ENCODE assay signal across 1 cellular context in the genomic region with DNA sequence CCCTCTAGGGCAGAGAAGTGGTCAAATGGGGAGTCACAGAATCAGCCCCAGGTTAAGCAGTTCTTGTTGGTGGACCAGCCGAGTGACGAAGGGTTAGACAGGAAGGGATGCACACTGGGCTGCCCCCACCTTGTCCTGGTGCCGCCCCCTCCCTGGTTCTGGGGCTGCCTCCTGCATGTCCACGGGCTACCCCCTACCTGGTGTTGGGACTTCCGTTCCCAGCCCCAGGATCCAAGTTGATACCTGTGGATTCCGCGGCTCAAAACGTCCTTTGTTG.
TF ChIP-seq lines count a peak whose summit lies in the region.

No MANE protein-coding gene starts in this region.

TF ChIP-seq in SK-N-SH, 30 proteins besides CTCF, POLR2A, EP300 and RAD21 (continued from another document):
- TF ChIP-seq TAF1 (IDR thresholded peaks at IDR 0.05; ENCODE audit: borderline replicate concordance, low read depth, low read length) = no peak
- no peak for TF ChIP-seq GATA2 (CRISPR knock-in tag; IDR thresholded peaks at IDR 0.05)
- TF ChIP-seq PBX3 (IDR thresholded peaks at IDR 0.05) = no peak
- no peak for TF ChIP-seq FOXJ3 (CRISPR knock-in tag; IDR thresholded peaks at IDR 0.05)
- TF ChIP-seq YY1 (IDR thresholded peaks at IDR 0.05; ENCODE audit: low read depth) = no peak
